ENCODE assay signal across 17 cellular contexts in the genomic region with DNA sequence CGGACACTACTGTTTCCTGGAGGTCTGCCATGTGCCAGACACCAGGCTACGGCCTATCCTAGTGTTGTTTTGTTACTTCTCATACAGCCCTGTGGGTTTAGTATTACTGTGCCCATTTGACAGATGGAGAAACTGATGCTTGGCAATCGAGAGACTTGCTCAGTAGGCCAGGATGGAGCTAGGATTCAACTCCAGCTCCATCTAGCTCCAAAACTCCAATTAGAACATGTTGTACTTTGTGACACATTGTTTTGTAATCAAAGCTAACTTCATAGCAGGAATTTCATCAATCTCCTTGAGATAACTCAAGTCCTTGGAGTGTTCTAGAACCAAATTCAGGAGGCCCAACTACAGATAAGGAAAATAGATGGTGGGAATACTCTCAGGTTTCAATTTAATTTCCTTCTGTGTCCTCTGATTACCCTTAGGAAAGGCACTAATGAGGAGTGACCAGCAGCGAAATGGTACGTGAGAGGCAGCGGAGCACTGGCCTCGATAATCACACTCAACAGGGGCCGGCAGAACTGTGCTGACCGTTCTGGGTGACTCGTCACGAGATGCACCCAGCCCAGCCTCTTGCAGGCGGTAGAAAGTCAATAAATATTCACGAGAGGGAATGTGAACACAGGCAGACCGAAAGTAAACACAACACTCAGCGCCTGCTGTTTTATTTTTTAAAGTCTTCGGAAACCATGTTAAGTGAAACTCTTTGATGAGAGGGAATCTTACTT.
DNase-seq lines count a peak whose midpoint lies in the region; TF ChIP-seq lines count a peak whose summit lies in the region.
"Had no signal": no experiment of that assay in that cellular context is flagged by ENCODE, and none has a peak within 500 bp of the region (broad histone marks: within the 10 kb centered on the region; RNA-seq: fewer than 3 reads in every experiment).

No MANE protein-coding gene starts in this region.

- no peaks in the 10 kb centered on the region for H3K4me1 ChIP-seq in endodermal cell (ENCODE audit: control insufficient read depth, insufficient read depth, low read length)
- H3K4me1 ChIP-seq: spleen had no signal

- H3K9me3 ChIP-seq in endodermal cell (ENCODE audit: control insufficient read depth, low read length): peaks cover 20% of the 10 kb centered on the region

- H3K27ac ChIP-seq in endodermal cell (ENCODE audit: low read depth, low read length): no peak overlapping the region
- H3K27ac ChIP-seq: SK-N-MC, spleen had no signal

- intact Hi-C loops in posterior vena cava (cut with DNase I): no loop called here

- 92 to 95% methylated on average over 14 to 16 of the region's 16 CpGs for WGBS in endodermal cell (ENCODE audit: insufficient coverage in 1 of 2, insufficient read length in 1 of 2), 2 experiments

- DNase-seq in DMS53 (lab: John Stamatoyannopoulos, UW): peak; percentile 90
- peak; percentile 74 for DNase-seq in NCI-H748 (lab: John Stamatoyannopoulos, UW; ENCODE audit: unreplicated experiment)
- no peak for DNase-seq in endodermal cell
- no peak for DNase-seq in SW 1271 (lab: John Stamatoyannopoulos, UW)
- DNase-seq in AG08396 (ENCODE audit: low spot score): no peak
- no peak for DNase-seq in posterior vena cava (ENCODE audit: low spot score)
- no peak for DNase-seq in NCI-H524 treated with DMSO at 0.1 percent for 48 hours (lab: John Stamatoyannopoulos, UW)
- DNase-seq: activated CD4-positive, alpha-beta memory T cell treated with anti-CD3 and anti-CD28 coated beads for 36 hours; activated T-cell treated with anti-CD3 and anti-CD28 coated beads, Interleukin-2, amount 50 U/mL, for 72 hours; AML-193; DND-41; hypothalamus; spleen had no signal

- H3K4me3 ChIP-seq in endodermal cell (ENCODE audit: low read length): no peak overlapping the region
- H3K4me3 ChIP-seq: SK-N-MC, spleen had no signal

- peaks cover 51% of the 10 kb centered on the region for H3K36me3 ChIP-seq in endodermal cell (ENCODE audit: control insufficient read depth, insufficient read depth, low read length)
- H3K36me3 ChIP-seq: spleen had no signal

- H3K36me3 Mint-ChIP-seq in endodermal cell (ENCODE audit: low read depth): peaks cover 52% of the 10 kb centered on the region
- peaks cover 33% of the 10 kb centered on the region for H3K36me3 Mint-ChIP-seq in nephron (ENCODE audit: low read depth)
- H3K36me3 Mint-ChIP-seq: activated CD4-positive, alpha-beta memory T cell treated with anti-CD3 and anti-CD28 coated beads for 36 hours; memory B cell had no signal

- H3K27me3 ChIP-seq in endodermal cell (ENCODE audit: control insufficient read depth, insufficient read depth, low read length, poor library complexity, severe bottlenecking): no peaks in the 10 kb centered on the region

- TF ChIP-seq CTCF in endodermal cell (conservative IDR thresholded peaks at IDR 0.05): no peak
- TF ChIP-seq CTCF in nephron (IDR thresholded peaks at IDR 0.05; ENCODE audit: unreplicated experiment in 3 of 3): no peak

- H3K27me3 Mint-ChIP-seq in endodermal cell (ENCODE audit: insufficient read depth) (peaks cover 2% of the 10 kb centered on the region), nephron (ENCODE audit: low read depth) (peaks cover 15% of the 10 kb centered on the region)

- peaks cover 6% of the 10 kb centered on the region for H3K4me1 Mint-ChIP-seq in endodermal cell
- H3K4me1 Mint-ChIP-seq in nephron: peaks cover 6% of the 10 kb centered on the region

- H3K27ac Mint-ChIP-seq in endodermal cell (peak overlapping the region; percentile 70), nephron (peak overlapping the region in 2 of 3 experiments; percentile 17 to 94)
- H3K27ac Mint-ChIP-seq: activated CD4-positive, alpha-beta memory T cell treated with anti-CD3 and anti-CD28 coated beads for 36 hours; activated T-cell treated with anti-CD3 and anti-CD28 coated beads, Interleukin-2, amount 50 U/mL, for 72 hours; dendritic cell treated with granulocyte-macrophage colony-stimulating factor and Interleukin-4, amounts not matched to agents 40 ng/mL and 50 ng/mL, for 4 days; memory B cell had no signal

- H3K4me3 Mint-ChIP-seq in endodermal cell (no peak overlapping the region), nephron (peak overlapping the region in 1 of 3 experiments; percentile 70)
- H3K4me3 Mint-ChIP-seq: activated CD4-positive, alpha-beta memory T cell treated with anti-CD3 and anti-CD28 coated beads for 36 hours; activated T-cell treated with anti-CD3 and anti-CD28 coated beads, Interleukin-2, amount 50 U/mL, for 72 hours; dendritic cell treated with granulocyte-macrophage colony-stimulating factor and Interleukin-4, amounts not matched to agents 40 ng/mL and 50 ng/mL, for 4 days; memory B cell had no signal

- H3K9me3 Mint-ChIP-seq in endodermal cell (peaks cover 10% of the 10 kb centered on the region), nephron (no peaks in the 10 kb centered on the region)
- H3K9me3 Mint-ChIP-seq: activated T-cell treated with anti-CD3 and anti-CD28 coated beads, Interleukin-2, amount 50 U/mL, for 72 hours; dendritic cell treated with granulocyte-macrophage colony-stimulating factor and Interleukin-4, amounts not matched to agents 40 ng/mL and 50 ng/mL, for 4 days; memory B cell had no signal

- H3K9ac ChIP-seq in endodermal cell (ENCODE audit: extremely low read depth, low read length, poor library complexity, severe bottlenecking): no peak overlapping the region

Comparison
In these comparisons a context has a peak if more than half of its experiments do, and no peak if none do; other contexts are left out.
1. DNase-seq: peak in DMS53 (single experiment) and NCI-H748 (single experiment); none in endodermal cell (single experiment), SW 1271 (0 of 2), AG08396 (single experiment), posterior vena cava (single experiment) and NCI-H524 treated with DMSO at 0.1 percent for 48 hours (single experiment).